18 cellular contexts compared by ENCODE assay signal in the genomic region with DNA sequence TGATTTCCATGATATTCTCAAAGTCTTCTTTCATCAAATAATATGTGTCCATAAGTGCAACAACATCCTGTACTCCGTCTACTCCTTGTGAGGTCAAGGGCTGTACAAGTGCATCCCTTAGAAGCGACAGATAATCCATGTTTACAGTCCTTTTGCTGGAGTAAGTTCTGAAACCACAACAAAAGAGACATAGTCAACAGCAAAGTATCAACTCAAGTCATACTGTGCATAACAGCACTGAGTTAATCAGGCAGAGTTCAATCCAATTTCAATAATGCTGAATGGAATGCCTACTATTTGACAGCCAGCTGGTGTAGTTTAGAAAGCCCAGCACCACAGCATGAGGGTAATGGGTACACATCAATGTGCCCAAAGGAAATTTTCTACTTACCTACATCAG.
"Had no signal": no experiment of that assay in that cellular context is flagged by ENCODE, and none has a peak within 500 bp of the region (broad histone marks: within the 10 kb centered on the region; RNA-seq: fewer than 3 reads in every experiment).

No MANE protein-coding gene starts in this region.

- H3K4me2 ChIP-seq: SK-N-SH had no signal

- DNase-seq: KBM-7, MV-4-11, NCI-H1048, NCI-H1105, NCI-H1417, NCI-H1436 treated with DMSO at 0.1 percent for 48 hours, NCI-H1694, NCI-H187 treated with DMSO at 0.1 percent for 48 hours, NCI-H2029 treated with DMSO at 0.1 percent for 48 hours, NCI-H2171 treated with DMSO at 0.1 percent for 48 hours, NCI-H345, NCI-H446 treated with DMSO at 0.1 percent for 48 hours, NCI-H510A treated with DMSO at 0.1 percent for 48 hours, NCI-H526, SHP77, SK-N-SH had no signal

- H3K9ac ChIP-seq: SK-N-SH had no signal

- H3K9me3 ChIP-seq: SK-N-SH had no signal

- H3K27ac ChIP-seq: RWPE1 had no signal

- FAIRE-seq: RCC 7860 had no signal
